1 cellular context compared by ENCODE assay signal in the genomic region with DNA sequence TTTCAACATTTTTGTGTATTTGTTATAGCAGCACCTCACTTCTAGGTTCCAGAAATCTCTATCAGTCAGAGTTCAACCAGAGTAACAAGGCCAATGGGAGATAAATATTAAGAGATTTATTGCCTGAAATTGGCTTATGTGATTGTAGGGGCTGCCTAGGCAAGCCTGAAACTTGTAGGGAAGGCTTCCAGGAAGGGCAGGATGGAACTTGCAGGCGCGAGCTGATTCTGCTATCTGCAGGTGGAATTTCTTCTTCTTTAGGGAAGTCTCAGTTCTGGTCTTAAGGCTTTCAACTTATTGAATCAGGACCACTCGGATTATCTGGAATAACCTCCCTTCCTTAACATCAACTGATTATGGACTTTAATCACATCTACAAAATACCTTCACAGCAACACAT.
TF ChIP-seq lines count a peak whose summit lies in the region.

No MANE protein-coding gene starts in this region.

TF ChIP-seq in IMR-90, 13 proteins besides CTCF, POLR2A, EP300 and RAD21:
- no peak for TF ChIP-seq MXI1 (IDR thresholded peaks at IDR 0.05; ENCODE audit: borderline replicate concordance, low read depth, low read length)
- no peak for TF ChIP-seq BHLHE40 (IDR thresholded peaks at IDR 0.05; ENCODE audit: low read depth, low read length)
- no peak for TF ChIP-seq FOS (IDR thresholded peaks at IDR 0.05; ENCODE audit: low read depth, low read length)
- TF ChIP-seq MAZ (IDR thresholded peaks at IDR 0.05; ENCODE audit: borderline replicate concordance, low read depth, low read length): no peak
- no peak for TF ChIP-seq RCOR1 (IDR thresholded peaks at IDR 0.05; ENCODE audit: insufficient replicate concordance, low read length)
- no peak for TF ChIP-seq CHD1 (IDR thresholded peaks at IDR 0.05; ENCODE audit: low read depth, low read length)
- TF ChIP-seq, protein P1, sequence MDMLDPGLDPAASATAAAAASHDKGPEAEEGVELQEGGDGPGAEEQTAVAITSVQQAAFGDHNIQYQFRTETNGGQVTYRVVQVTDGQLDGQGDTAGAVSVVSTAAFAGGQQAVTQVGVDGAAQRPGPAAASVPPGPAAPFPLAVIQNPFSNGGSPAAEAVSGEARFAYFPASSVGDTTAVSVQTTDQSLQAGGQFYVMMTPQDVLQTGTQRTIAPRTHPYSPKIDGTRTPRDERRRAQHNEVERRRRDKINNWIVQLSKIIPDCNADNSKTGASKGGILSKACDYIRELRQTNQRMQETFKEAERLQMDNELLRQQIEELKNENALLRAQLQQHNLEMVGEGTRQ (IDR thresholded peaks at IDR 0.05; ENCODE audit: low read depth, low read length): no peak
- TF ChIP-seq NFE2L2 (IDR thresholded peaks at IDR 0.05; ENCODE audit: low read depth, low read length): no peak
- no peak for TF ChIP-seq MAFK (IDR thresholded peaks at IDR 0.05; ENCODE audit: low read depth, low read length)
- TF ChIP-seq ELK1 (IDR thresholded peaks at IDR 0.05; ENCODE audit: borderline replicate concordance, low read depth, low read length): no peak
- no peak for TF ChIP-seq SMC3 (IDR thresholded peaks at IDR 0.05; ENCODE audit: low read depth, low read length)
- TF ChIP-seq CEBPB (IDR thresholded peaks at IDR 0.05; ENCODE audit: low read depth, low read length): no peak
- no peak for TF ChIP-seq RFX5 (IDR thresholded peaks at IDR 0.05; ENCODE audit: low read depth, low read length)
